10 cellular contexts compared by ENCODE assay signal in the genomic region with DNA sequence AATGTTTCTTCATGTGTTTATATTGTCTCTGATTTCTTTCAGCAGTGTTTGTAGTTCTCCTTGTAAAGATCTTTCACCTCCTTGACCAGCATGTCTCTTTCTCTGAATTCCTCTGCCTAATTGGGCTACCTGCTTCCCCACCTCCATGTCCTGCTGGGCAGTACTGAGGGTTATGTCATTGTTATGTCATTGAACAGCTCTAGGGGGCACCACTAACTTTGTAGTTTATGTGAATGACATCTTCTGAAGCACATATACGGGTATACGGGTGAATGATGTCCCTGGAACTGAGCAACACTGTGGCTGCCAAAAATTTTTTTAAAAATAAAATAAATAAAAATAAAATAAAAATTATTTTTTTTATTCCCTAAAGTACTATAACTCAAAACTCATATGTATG. TPM values are rescaled to one million over a fixed set of nuclear protein-coding genes. Genes with fewer than 3 reads are reported as not detected.
DNase-seq lines count a peak whose midpoint lies in the region; ATAC-seq and TF ChIP-seq lines count a peak whose summit lies in the region.
"Had no signal": no experiment of that assay in that cellular context is flagged by ENCODE, and none has a peak within 500 bp of the region (broad histone marks: within the 10 kb centered on the region; RNA-seq: fewer than 3 reads in every experiment).

No MANE protein-coding gene starts in this region.

- TF ChIP-seq POLR2A in spleen (IDR thresholded peaks at IDR 0.05), result no peak

- no peaks in the 10 kb centered on the region for H3K36me3 ChIP-seq in spleen

- H3K4me1 ChIP-seq in foreskin keratinocyte (no peaks in the 10 kb centered on the region), spleen (peaks cover 0 to 3% (median 0%) of the 10 kb centered on the region in 6 donors)

- no peaks in the 10 kb centered on the region for H3K9me3 ChIP-seq in spleen

- peak; percentile 11 for DNase-seq in CD1c-positive myeloid dendritic cell (ENCODE audit: extremely low spot score)
- DNase-seq in NCI-H69 (lab: John Stamatoyannopoulos, UW), result peak; percentile 78
- no peak for DNase-seq in foreskin keratinocyte
- DNase-seq in HuH-7 (ENCODE audit: low spot score), result no peak
- no peak for DNase-seq in NCI-H2107 treated with DMSO at 0.1 percent for 48 hours (lab: John Stamatoyannopoulos, UW; ENCODE audit: unreplicated experiment)
- DNase-seq in spleen, result no peak
- no peak for DNase-seq in COLO829 (ENCODE audit: low spot score)

- ATAC-seq in GM21447 (IDR thresholded peaks at IDR 0.05; ENCODE audit: unreplicated experiment) (peak; percentile 40), foreskin keratinocyte (peak; percentile 55)

- intact Hi-C loops in spleen (cut with DNase I; ENCODE audit: low total_unique reads), result no loop called here

- no peak overlapping the region for H3K4me3 ChIP-seq in spleen

- peak; percentile 38 for TF ChIP-seq CTCF in foreskin keratinocyte (conservative IDR thresholded peaks at IDR 0.05)
- TF ChIP-seq CTCF in spleen (IDR thresholded peaks at IDR 0.05 in 8 of 11, conservative IDR thresholded peaks at IDR 0.05 in 3 of 11), result peak in 2 of 11 experiments; percentile 6 to 13

- 35 to 60% (median 41%) methylated on average over 2 of the region's 2 CpGs for WGBS in spleen, 5 donors

- H3K27me3 ChIP-seq in foreskin keratinocyte, result peaks cover 11% of the 10 kb centered on the region
- H3K27me3 ChIP-seq in spleen (replicated peaks in 1 of 7), result no peaks in the 10 kb centered on the region

- H3K27ac ChIP-seq in foreskin keratinocyte, result no peak overlapping the region
- H3K27ac ChIP-seq in spleen, result peak overlapping the region in 1 of 8 donors; percentile 25

RNA-seq across cellular contexts. Expression of a gene that starts 16.9 kb away (rescaled TPM):
- total RNA-seq in foreskin keratinocyte, result 0.14 TPM in 1 of 2 replicates, not detected in the other
- 0.03 TPM in 1 of 2 replicates, not detected in the other for polyA plus RNA-seq in foreskin keratinocyte
- 10 to 100 TPM in 6 of 7 donors, 1 to 10 TPM in 1; 9.9 to 51.3 (median 19.8) TPM for total RNA-seq in spleen
- 10 to 100 TPM in 1 of 3 donors, 1 to 10 TPM in 2; 5.4 to 12.1 (median 6.9) TPM for polyA plus RNA-seq in spleen
- total RNA-seq: activated CD8-positive, alpha-beta memory T cell treated with anti-CD3 and anti-CD28 coated beads for 36 hours had no signal
- polyA plus RNA-seq: IgD-negative memory B cell had no signal

Comparison
In these comparisons a context has a peak if more than half of its experiments do, and no peak if none do; other contexts are left out.
1. DNase-seq: peak in CD1c-positive myeloid dendritic cell (single experiment) and NCI-H69 (single experiment); none in foreskin keratinocyte (0 of 2), HuH-7 (single experiment), NCI-H2107 treated with DMSO at 0.1 percent for 48 hours (single experiment), spleen (single experiment) and COLO829 (single experiment).